ENCODE assay signal across 8 cellular contexts in the genomic region with DNA sequence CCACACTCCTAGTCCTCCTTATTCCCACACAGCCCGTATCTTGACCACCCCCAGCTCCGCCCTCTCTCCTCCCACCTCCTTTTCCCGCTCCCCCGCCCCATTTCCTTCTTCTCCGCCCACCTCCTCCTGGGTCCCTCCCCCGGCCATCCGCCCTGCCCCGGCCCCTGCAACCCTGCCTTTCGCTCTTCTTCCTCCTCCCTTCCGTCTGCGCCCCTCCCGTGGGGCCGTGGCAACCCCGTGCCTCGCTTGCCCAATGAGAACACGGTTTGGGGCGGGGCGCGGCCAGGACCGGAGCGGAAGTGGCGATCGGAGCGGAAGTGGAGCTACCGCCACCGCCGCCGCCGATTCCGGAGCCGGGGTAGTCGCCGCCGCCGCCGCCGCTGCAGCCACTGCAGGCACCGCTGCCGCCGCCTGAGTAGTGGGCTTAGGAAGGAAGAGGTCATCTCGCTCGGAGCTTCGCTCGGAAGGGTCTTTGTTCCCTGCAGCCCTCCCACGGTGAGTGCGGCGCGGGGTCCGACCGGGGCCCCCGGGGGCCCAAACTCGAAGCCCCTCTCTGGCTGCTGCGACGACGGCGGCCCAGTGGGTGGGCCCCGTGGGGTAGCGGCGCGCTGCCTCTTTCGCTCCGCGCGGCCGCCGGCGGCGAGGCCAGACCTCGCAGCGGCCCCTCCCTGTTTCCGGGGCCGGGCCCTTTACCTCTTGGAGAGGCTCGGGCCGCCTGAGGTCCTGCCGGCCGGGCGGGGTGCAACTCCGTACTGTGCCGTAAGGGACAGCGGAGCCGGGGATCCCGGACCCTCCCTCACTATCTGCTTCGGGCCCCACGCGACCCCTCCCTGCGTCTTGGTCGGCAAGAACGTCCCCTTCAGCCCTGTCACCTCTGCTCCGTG. TPM values are rescaled to one million over a fixed set of nuclear protein-coding genes. Genes with fewer than 3 reads are reported as not detected.
A peak's percentile ranks its signal among the peaks of the same experiment; 100 is the strongest.
DNase-seq lines count a peak whose midpoint lies in the region; ATAC-seq and TF ChIP-seq lines count a peak whose summit lies in the region.

A gene (plus strand): TSS at position 314 of the 884 bp plus-strand sequence. CDS start 15,829 bp downstream, outside the sequence.

- H3K4me3 Mint-ChIP-seq in GM23338 (peak within 1 kb of the TSS; percentile 99), natural killer cell (peak within 1 kb of the TSS; percentile 98)
- H3K4me3 Mint-ChIP-seq in activated T-helper 17 cell treated with anti-CD3 and anti-CD28 coated beads, Interleukin-2, amount 50 U/mL, for 72 hours: peak within 1 kb of the TSS; percentile 97

- H3K4me1 ChIP-seq in GM23338 (ENCODE audit: insufficient read depth): peaks cover 31% of the 10 kb centered on the region

- TF ChIP-seq CTCF in GM23338 (conservative IDR thresholded peaks at IDR 0.05; ENCODE audit: low read depth in 2 of 2): 0 out of 4 replicates have a peak, but pooled peaks of 1 of the 2 experiments have one; percentile 10
- TF ChIP-seq CTCF in LNCaP clone FGC (IDR thresholded peaks at IDR 0.05; ENCODE audit: control insufficient read depth, extremely low read depth, insufficient read depth): no peak
- TF ChIP-seq CTCF in RWPE1 (conservative IDR thresholded peaks at IDR 0.05; ENCODE audit: low read depth): peak; percentile 22
- TF ChIP-seq CTCF in fibroblast of mammary gland (conservative IDR thresholded peaks at IDR 0.05; ENCODE audit: control insufficient read depth, insufficient read depth, low read depth, low read length): no peak
- TF ChIP-seq CTCF in natural killer cell (IDR thresholded peaks at IDR 0.05): no peak

- no peaks in the 10 kb centered on the region for H3K27me3 ChIP-seq in GM23338 (ENCODE audit: insufficient read depth)

- DNase-seq in EH (ENCODE audit: low read depth): peak; percentile 98
- DNase-seq in GM23338 (ENCODE audit: low spot score): peak; percentile 99
- DNase-seq in LNCaP clone FGC (ENCODE audit: low read depth): peak; percentile 91
- DNase-seq in RWPE1 (ENCODE audit: low spot score): peak; percentile 100
- DNase-seq in fibroblast of mammary gland (ENCODE audit: low read depth): peak; percentile 93
- peak; percentile 95 for DNase-seq in natural killer cell
- peak; percentile 99 for DNase-seq in stimulated activated naive CD4-positive, alpha-beta T cell treated with Interleukin-2 at 50 U/mL for 16 hours (lab: John Stamatoyannopoulos, UW)

- H3K4me2 ChIP-seq in GM23338: peak within 1 kb of the TSS; percentile 91

- H3K4me1 Mint-ChIP-seq in GM23338: peaks cover 35% of the 10 kb centered on the region
- peaks cover 22% of the 10 kb centered on the region for H3K4me1 Mint-ChIP-seq in activated T-helper 17 cell treated with anti-CD3 and anti-CD28 coated beads, Interleukin-2, amount 50 U/mL, for 72 hours
- peaks cover 48 to 62% of the 10 kb centered on the region in 2 donors for H3K4me1 Mint-ChIP-seq in natural killer cell

- POLR2A ChIA-PET in RWPE1 (lab: Yijun Ruan, JAX; ENCODE audit: low non-redundant PET): interaction anchor here (1.0 kb wide), 1 partner anchor 11 kb away, joined by 5 read pairs; no protein-coding TSS in a partner anchor

- CTCF ChIA-PET in RWPE1 (lab: Yijun Ruan, JAX): interaction anchor here (0.7 to 1.3 kb wide), 3 partner anchors 19 to 171 kb away, joined by 4 read pairs; a partner anchor contains a TSS

- H3K27me3 Mint-ChIP-seq in GM23338 (ENCODE audit: insufficient read depth, low read depth, poor library complexity): peaks cover 10% of the 10 kb centered on the region
- H3K27me3 Mint-ChIP-seq in activated T-helper 17 cell treated with anti-CD3 and anti-CD28 coated beads, Interleukin-2, amount 50 U/mL, for 72 hours: no peaks in the 10 kb centered on the region
- no peaks in the 10 kb centered on the region for H3K27me3 Mint-ChIP-seq in natural killer cell (ENCODE audit: low read depth in 2 of 2)

- peaks cover 44% of the 10 kb centered on the region for H4K20me1 ChIP-seq in GM23338 (replicated peaks; ENCODE audit: insufficient read depth)

- no peaks in the 10 kb centered on the region; the same call in 1 of the 2 replicates for H3K36me3 ChIP-seq in GM23338 (ENCODE audit: insufficient read depth)

- H3F3A ChIP-seq in GM23338 (replicated peaks; ENCODE audit: low read depth): no peaks in the 10 kb centered on the region; the same call in 1 of the 2 replicates

- peaks cover 50% of the 10 kb centered on the region for H3K79me2 ChIP-seq in GM23338 (replicated peaks; ENCODE audit: insufficient read depth)

- H3K36me3 Mint-ChIP-seq in GM23338 (ENCODE audit: low read depth) (peaks cover 25% of the 10 kb centered on the region; the same call in 2 of the 3 replicates), natural killer cell (no peaks in the 10 kb centered on the region)
- H3K36me3 Mint-ChIP-seq in activated T-helper 17 cell treated with anti-CD3 and anti-CD28 coated beads, Interleukin-2, amount 50 U/mL, for 72 hours (ENCODE audit: low read depth): peaks cover 52% of the 10 kb centered on the region

- H3K27ac ChIP-seq in GM23338 (ENCODE audit: low read depth) (peak within 1 kb of the TSS; percentile 89), RWPE1 (peak within 1 kb of the TSS; percentile 95)

- H2AFZ ChIP-seq in GM23338: peak within 1 kb of the TSS; percentile 77

- peak within 1 kb of the TSS; percentile 98 for H3K27ac Mint-ChIP-seq in GM23338
- peak within 1 kb of the TSS; percentile 97 for H3K27ac Mint-ChIP-seq in activated T-helper 17 cell treated with anti-CD3 and anti-CD28 coated beads, Interleukin-2, amount 50 U/mL, for 72 hours
- peak within 1 kb of the TSS; percentile 93 to 97 for H3K27ac Mint-ChIP-seq in natural killer cell

- H3K9me2 ChIP-seq in GM23338 (ENCODE audit: insufficient read depth): no peaks in the 10 kb centered on the region

- peak within 1 kb of the TSS; percentile 99 for H3K4me3 ChIP-seq in GM23338
- H3K4me3 ChIP-seq in LNCaP clone FGC (ENCODE audit: low read depth, low read length): peak within 1 kb of the TSS; percentile 86
- peak within 1 kb of the TSS; percentile 97 for H3K4me3 ChIP-seq in fibroblast of mammary gland (ENCODE audit: control insufficient read depth, low read depth, low read length)

- ATAC-seq in GM23338 (peak; percentile 95), natural killer cell (peak; percentile 91 to 99 (median 94))
- ATAC-seq in activated T-helper 17 cell treated with anti-CD3 and anti-CD28 coated beads, Interleukin-2, amount 50 U/mL, for 72 hours (replicated peaks): peak; percentile 97

- H3K9me3 Mint-ChIP-seq in GM23338: no peaks in the 10 kb centered on the region
- H3K9me3 Mint-ChIP-seq in activated T-helper 17 cell treated with anti-CD3 and anti-CD28 coated beads, Interleukin-2, amount 50 U/mL, for 72 hours: no peaks in the 10 kb centered on the region
- no peaks in the 10 kb centered on the region for H3K9me3 Mint-ChIP-seq in natural killer cell

- intact Hi-C loops in natural killer cell (cut with micrococcal nuclease): loop anchor here (2.0 to 10.0 kb wide), 3 partner anchors 81 to 675 kb away; a partner anchor contains a TSS

RNA-seq across cellular contexts. Expression of the gene that starts here (rescaled TPM):
- 120 and 121 TPM in 2 replicates for total RNA-seq in GM23338 (2014; rRNA removed; shearing (Covaris generic))
- 454 and 519 TPM in 2 replicates for polyA plus RNA-seq in GM23338 (2016; fragmentation: Nextera tagmentation; extraction: Ambion mirVana)
- total RNA-seq in activated T-helper 17 cell treated with anti-CD3 and anti-CD28 coated beads, Interleukin-2, amount 50 U/mL, for 72 hours: 100 to 1,000 TPM; 130 to 236 TPM
- total RNA-seq in natural killer cell: 100 to 1,000 TPM; 137 to 199 (median 179) TPM

Comparison
In these comparisons a context has a peak if more than half of its experiments do, and no peak if none do; other contexts are left out.
1. Peak in every context shown above with its lines: DNase-seq, ATAC-seq, H3K4me3 ChIP-seq and H3K27ac ChIP-seq.